Comparison of ENCODE assay signal across 17 cellular contexts in genomic region chr16:50559342-50559741, GRCh38. TPM values are rescaled to one million over a fixed set of nuclear protein-coding genes. Genes with fewer than 3 reads are reported as not detected.
DNase-seq lines count a peak whose midpoint lies in the region; ATAC-seq and TF ChIP-seq lines count a peak whose summit lies in the region.
"Had no signal": no experiment of that assay in that cellular context is flagged by ENCODE, and none has a peak within 500 bp of the region (broad histone marks: within the 10 kb centered on the region; RNA-seq: fewer than 3 reads in every experiment).

No MANE protein-coding gene starts in this region.

- H3K36me3 ChIP-seq in mammary epithelial cell (ENCODE audit: insufficient read depth, low read length) (no peaks in the 10 kb centered on the region), osteoblast (ENCODE audit: insufficient read depth, low read length) (no peaks in the 10 kb centered on the region)
- H3K36me3 ChIP-seq: BLaER1, HAP-1 had no signal

- H3K4me2 ChIP-seq in mammary epithelial cell (ENCODE audit: insufficient read depth, low read depth, low read length) = no peak overlapping the region
- H3K4me2 ChIP-seq in osteoblast (ENCODE audit: insufficient read depth, low read length) = no peak overlapping the region
- H3K4me2 ChIP-seq: BLaER1 had no signal

- H2AFZ ChIP-seq in mammary epithelial cell (ENCODE audit: low read depth, low read length) = no peak overlapping the region
- no peak overlapping the region for H2AFZ ChIP-seq in osteoblast (ENCODE audit: low read length)

- intact Hi-C loops in MCF 10A (cut with micrococcal nuclease) = no loop called here
- intact Hi-C loops in mammary epithelial cell (cut with micrococcal nuclease) = no loop called here

- H3K9me3 ChIP-seq in mammary epithelial cell (replicated peaks; ENCODE audit: insufficient read depth, low read length) (no peaks in the 10 kb centered on the region), osteoblast (ENCODE audit: low read depth, low read length) (no peaks in the 10 kb centered on the region)

- H3K79me2 ChIP-seq in mammary epithelial cell (ENCODE audit: insufficient read depth, low read length) (no peaks in the 10 kb centered on the region), osteoblast (ENCODE audit: insufficient read depth, low read length) (no peaks in the 10 kb centered on the region)

- H4K20me1 ChIP-seq in mammary epithelial cell (ENCODE audit: insufficient read depth, low read length) (no peaks in the 10 kb centered on the region), osteoblast (ENCODE audit: insufficient read depth, low read length) (no peaks in the 10 kb centered on the region)
- H4K20me1 ChIP-seq: BLaER1 had no signal

- H3K27ac ChIP-seq in mammary epithelial cell (ENCODE audit: insufficient read depth, low read depth, low read length) (no peak overlapping the region), osteoblast (ENCODE audit: low read depth, low read length) (no peak overlapping the region)
- H3K27ac ChIP-seq: BLaER1, HL-60 had no signal

- dilution Hi-C loops in mammary epithelial cell (cut with HindIII; ENCODE audit: low sequenced_read_pairs) = no loop called here

- H3K4me1 Mint-ChIP-seq in MCF 10A (ENCODE audit: insufficient read depth, unreplicated experiment) (no peaks in the 10 kb centered on the region), mesothelial cell of epicardium (peaks cover 6% of the 10 kb centered on the region)
- no peaks in the 10 kb centered on the region for H3K4me1 Mint-ChIP-seq in stimulated activated memory B cell treated with anti-CD40 and anti-IgM and Interleukin-4, amounts not matched to agents 10 μg/mL and 1 μg/mL and 100 μg/mL, for 72 hours

- peak overlapping the region; percentile 36 for H3K27ac Mint-ChIP-seq in MCF 10A (ENCODE audit: low read depth, unreplicated experiment)
- peak overlapping the region; percentile 53 for H3K27ac Mint-ChIP-seq in mesothelial cell of epicardium
- H3K27ac Mint-ChIP-seq in stimulated activated memory B cell treated with anti-CD40 and anti-IgM and Interleukin-4, amounts not matched to agents 10 μg/mL and 1 μg/mL and 100 μg/mL, for 72 hours = no peak overlapping the region
- H3K27ac Mint-ChIP-seq: CD8-positive, alpha-beta T cell had no signal

- H3K4me3 ChIP-seq in mammary epithelial cell (replicated peaks in 1 of 3; ENCODE audit: insufficient read depth in 1 of 3, low read depth in 2 of 3, low read length in 3 of 3) = no peak overlapping the region
- no peak overlapping the region for H3K4me3 ChIP-seq in osteoblast (ENCODE audit: insufficient read depth, low read length)
- H3K4me3 ChIP-seq: BLaER1, HAP-1 had no signal

- in situ Hi-C loops in mammary epithelial cell (cut with MboI; ENCODE audit: low sequenced_read_pairs in 2 of 2) = no loop called here

- no peak for TF ChIP-seq CTCF in MCF 10A (IDR thresholded peaks at IDR 0.05; ENCODE audit: unreplicated experiment)
- TF ChIP-seq CTCF in mammary epithelial cell (conservative IDR thresholded peaks at IDR 0.05 in 1 of 2, IDR thresholded peaks at IDR 0.05 in 1 of 2; ENCODE audit: extremely low read depth in 1 of 2, insufficient read depth in 1 of 2, low read depth in 1 of 2, low read length in 2 of 2) = no peak
- no peak for TF ChIP-seq CTCF in mesothelial cell of epicardium (IDR thresholded peaks at IDR 0.05; ENCODE audit: unreplicated experiment)
- TF ChIP-seq CTCF in osteoblast (IDR thresholded peaks at IDR 0.05; ENCODE audit: extremely low read depth, low read depth, low read length) = no peak

- no peak overlapping the region for H3K9ac ChIP-seq in mammary epithelial cell (ENCODE audit: insufficient read depth, low read length)
- H3K9ac ChIP-seq: BLaER1 had no signal

- H3K9me3 Mint-ChIP-seq in MCF 10A (ENCODE audit: unreplicated experiment) (no peaks in the 10 kb centered on the region), mesothelial cell of epicardium (peaks cover 8% of the 10 kb centered on the region)
- peaks cover 4% of the 10 kb centered on the region for H3K9me3 Mint-ChIP-seq in stimulated activated memory B cell treated with anti-CD40 and anti-IgM and Interleukin-4, amounts not matched to agents 10 μg/mL and 1 μg/mL and 100 μg/mL, for 72 hours

- 76% methylated on average over 6 of the region's 6 CpGs for WGBS in mammary epithelial cell (ENCODE audit: low coverage, missing lambda C conversion rate)

- H3K27me3 Mint-ChIP-seq in MCF 10A (ENCODE audit: insufficient read depth, unreplicated experiment) = no peaks in the 10 kb centered on the region
- no peaks in the 10 kb centered on the region for H3K27me3 Mint-ChIP-seq in mesothelial cell of epicardium (ENCODE audit: low read depth)
- H3K27me3 Mint-ChIP-seq in stimulated activated memory B cell treated with anti-CD40 and anti-IgM and Interleukin-4, amounts not matched to agents 10 μg/mL and 1 μg/mL and 100 μg/mL, for 72 hours = no peaks in the 10 kb centered on the region

- H3K4me3 Mint-ChIP-seq in MCF 10A (ENCODE audit: unreplicated experiment) = no peak overlapping the region
- H3K4me3 Mint-ChIP-seq in mesothelial cell of epicardium = no peak overlapping the region
- H3K4me3 Mint-ChIP-seq in stimulated activated memory B cell treated with anti-CD40 and anti-IgM and Interleukin-4, amounts not matched to agents 10 μg/mL and 1 μg/mL and 100 μg/mL, for 72 hours = no peak overlapping the region
- H3K4me3 Mint-ChIP-seq: CD8-positive, alpha-beta T cell had no signal

- CTCF ChIA-PET in MCF 10A (lab: Yijun Ruan, JAX) (no interaction called here), mammary epithelial cell (lab: Charles Lee; ENCODE audit: low non-redundant PET) (no interaction called here)

- ATAC-seq in stimulated activated memory B cell treated with anti-CD40 and anti-IgM and Interleukin-4, amounts not matched to agents 10 μg/mL and 1 μg/mL and 100 μg/mL, for 72 hours = no peak
- ATAC-seq in stimulated activated naive CD8-positive, alpha-beta T cell treated with anti-CD3 and anti-CD28 coated beads, Interleukin-15, Interleukin-2, amounts not matched to agents 100 U/mL and 50 U/mL, for 24 hours = no peak
- no peak for ATAC-seq in GM21619 (IDR thresholded peaks at IDR 0.05; ENCODE audit: unreplicated experiment)
- ATAC-seq: CD8-positive, alpha-beta T cell had no signal

- DNase-seq in MCF 10A (ENCODE audit: unreplicated experiment) (no peak), mammary epithelial cell (no peak), mesothelial cell of epicardium (ENCODE audit: low spot score in 2 of 2, unreplicated experiment in 2 of 2) (no peak), osteoblast (ENCODE audit: insufficient read length, low spot score, missing footprints) (peak; percentile 47)
- DNase-seq in stimulated activated naive CD8-positive, alpha-beta T cell treated with anti-CD3 and anti-CD28 coated beads, Interleukin-15, Interleukin-2, amounts not matched to agents 100 U/mL and 50 U/mL, for 24 hours = no peak
- DNase-seq: 8988T; Calu3; CD8-positive, alpha-beta T cell; DMS79 treated with DMSO at 0.1 percent for 48 hours; GF-D8; IMR-90 had no signal

- POLR2A ChIA-PET in MCF 10A (lab: Yijun Ruan, JAX) = interaction anchor here (0.6 kb wide), 1 partner anchor 129 kb away, joined by 3 read pairs; no protein-coding TSS in a partner anchor

- no peaks in the 10 kb centered on the region for H3K4me1 ChIP-seq in mammary epithelial cell (ENCODE audit: insufficient read depth, low read length)
- H3K4me1 ChIP-seq in osteoblast (ENCODE audit: insufficient read depth, low read length) = no peaks in the 10 kb centered on the region
- H3K4me1 ChIP-seq: HAP-1 had no signal

- H3K27me3 ChIP-seq in mammary epithelial cell (ENCODE audit: insufficient read depth, low read length) (no peaks in the 10 kb centered on the region), osteoblast (ENCODE audit: insufficient read depth, low read length) (no peaks in the 10 kb centered on the region)
- H3K27me3 ChIP-seq: BLaER1 had no signal

- peaks cover 6% of the 10 kb centered on the region for H3K36me3 Mint-ChIP-seq in MCF 10A (ENCODE audit: insufficient read depth, unreplicated experiment)
- peaks cover 66% of the 10 kb centered on the region for H3K36me3 Mint-ChIP-seq in mesothelial cell of epicardium
- peaks cover 11% of the 10 kb centered on the region for H3K36me3 Mint-ChIP-seq in stimulated activated memory B cell treated with anti-CD40 and anti-IgM and Interleukin-4, amounts not matched to agents 10 μg/mL and 1 μg/mL and 100 μg/mL, for 72 hours

- no TSS peak for BruUV-seq in MCF 10A (replicated peaks; lab: Mats Ljungman, UMichigan)
- no TSS peak for BruUV-seq in mammary epithelial cell (replicated peaks; lab: Mats Ljungman, UMichigan)

RNA-seq across cellular contexts. Expression of gene NKD1, which starts 11.1 kb away (rescaled TPM):
- total RNA-seq in MCF 10A (2022) (0.07 and 0.29 TPM in 2 replicates), mammary epithelial cell (under 1 TPM; under 0.01 to 0.35 TPM), mesothelial cell of epicardium (60.1 to 63.0 TPM (median 61.5 TPM) in 3 replicates), osteoblast (under 0.01 TPM in 2 replicates)
- polyA plus RNA-seq in mammary epithelial cell = 0.19 TPM
- polyA minus RNA-seq in mammary epithelial cell = not detected
- total RNA-seq: IMR-90 had no signal
- polyA plus RNA-seq: AG04450, IMR-90 had no signal

Comparison
In these comparisons a context has a peak if more than half of its experiments do, and no peak if none do; other contexts are left out.
1. RNA of gene NKD1, which starts 11.1 kb away (total RNA-seq): 60.1 to 63.0 TPM in mesothelial cell of epicardium; under 0.01 to 0.35 TPM in mammary epithelial cell, 0.07 to 0.29 TPM in MCF 10A and under 0.01 TPM in osteoblast; every median in the first group is over 10 times any median in the second.